In the genomic region with DNA sequence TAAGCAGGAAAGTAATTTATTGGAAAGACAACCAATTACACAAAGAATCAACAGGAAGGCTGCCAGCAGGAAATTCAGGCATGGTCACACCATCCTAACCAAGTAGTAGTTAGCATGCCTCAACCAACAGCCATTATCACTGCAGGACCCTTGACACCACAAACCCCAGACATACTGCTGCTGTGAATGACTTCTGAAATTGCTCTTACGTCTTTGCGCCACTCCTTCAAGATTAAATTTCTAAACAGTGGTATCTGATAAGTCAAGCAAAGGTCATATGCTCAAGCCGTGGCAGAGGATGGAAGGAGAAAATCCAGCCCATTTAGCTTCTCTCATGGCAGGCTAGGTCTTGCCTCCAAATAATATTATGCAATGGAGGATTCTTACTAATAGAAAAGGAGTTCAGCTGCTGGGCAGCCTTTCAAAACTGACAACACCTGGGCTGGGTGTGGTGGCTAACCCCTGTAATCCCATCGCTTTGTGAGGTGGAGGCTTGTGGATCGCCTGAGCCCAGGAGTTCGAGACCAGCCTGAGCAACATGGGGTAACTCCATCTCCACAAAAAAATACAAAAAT, we compare ENCODE assay signal across 29 cellular contexts. TPM values are rescaled to one million over a fixed set of nuclear protein-coding genes. Genes with fewer than 3 reads are reported as not detected.
A peak's percentile ranks its signal among the peaks of the same experiment; 100 is the strongest.
DNase-seq lines count a peak whose midpoint lies in the region; ATAC-seq and TF ChIP-seq lines count a peak whose summit lies in the region.
"Had no signal": no experiment of that assay in that cellular context is flagged by ENCODE, and none has a peak within 500 bp of the region (broad histone marks: within the 10 kb centered on the region; RNA-seq: fewer than 3 reads in every experiment).

No MANE protein-coding gene starts in this region.

- peak overlapping the region; percentile 5 for H3K4me3 Mint-ChIP-seq in activated naive CD4-positive, alpha-beta T cell treated with anti-CD3 and anti-CD28 coated beads, Interleukin-2, amount 50 U/mL, for 24 hours
- H3K4me3 Mint-ChIP-seq in activated CD8-positive, alpha-beta T cell treated with anti-CD3 and anti-CD28 coated beads, Interleukin-2, amount 10 ng/mL, durations not matched to agents 7 days and 5 days = no peak overlapping the region
- H3K4me3 Mint-ChIP-seq: brain, type B pancreatic cell had no signal

- H2BK5ac ChIP-seq in mesendoderm (ENCODE audit: low read length) = no peak overlapping the region

- H3K79me2 ChIP-seq in mesendoderm (ENCODE audit: control insufficient read depth, insufficient read depth, low read length) (no peaks in the 10 kb centered on the region), osteoblast (ENCODE audit: insufficient read depth, low read length) (peaks cover under 1% of the 10 kb centered on the region)

- H3K9me3 Mint-ChIP-seq in activated naive CD4-positive, alpha-beta T cell treated with anti-CD3 and anti-CD28 coated beads, Interleukin-2, amount 50 U/mL, for 24 hours = no peaks in the 10 kb centered on the region
- H3K9me3 Mint-ChIP-seq in activated CD8-positive, alpha-beta T cell treated with anti-CD3 and anti-CD28 coated beads, Interleukin-2, amount 10 ng/mL, durations not matched to agents 7 days and 5 days (ENCODE audit: insufficient read depth) = no peaks in the 10 kb centered on the region
- H3K9me3 Mint-ChIP-seq: brain had no signal

- H3K56ac ChIP-seq in mesendoderm (ENCODE audit: low read length) = no peak overlapping the region

- H3K4me1 ChIP-seq in mesendoderm (ENCODE audit: control insufficient read depth, low read depth, low read length) (peaks cover 5% of the 10 kb centered on the region), osteoblast (ENCODE audit: insufficient read depth, low read length) (peaks cover 35% of the 10 kb centered on the region)
- H3K4me1 ChIP-seq: Caco-2 had no signal

- no peak overlapping the region for H3K4me2 ChIP-seq in mesendoderm (ENCODE audit: low read length)
- no peak overlapping the region for H3K4me2 ChIP-seq in osteoblast (ENCODE audit: insufficient read depth, low read length)
- H3K4me2 ChIP-seq: A549 had no signal

- no peak overlapping the region for H3K4ac ChIP-seq in mesendoderm (ENCODE audit: low read depth, low read length)

- H3K4me3 ChIP-seq in mesendoderm (ENCODE audit: low read length) (no peak overlapping the region), osteoblast (ENCODE audit: insufficient read depth, low read length) (no peak overlapping the region)
- H3K4me3 ChIP-seq: A549, K562, lower lobe of right lung, spleen had no signal

- H3K27me3 ChIP-seq in mesendoderm (ENCODE audit: insufficient read depth, low read length, poor library complexity) (no peaks in the 10 kb centered on the region), osteoblast (ENCODE audit: insufficient read depth, low read length) (no peaks in the 10 kb centered on the region)

- no peak overlapping the region for H3K23ac ChIP-seq in mesendoderm (ENCODE audit: low read length)

- H3K9me3 ChIP-seq in KOPT-K1 (ENCODE audit: insufficient read depth, low read length, poor library complexity, severe bottlenecking) = no peaks in the 10 kb centered on the region
- H3K9me3 ChIP-seq in osteoblast (ENCODE audit: low read depth, low read length) = no peaks in the 10 kb centered on the region
- H3K9me3 ChIP-seq: A549, Caco-2, lower lobe of right lung, spleen had no signal

- no peaks in the 10 kb centered on the region for H3K79me1 ChIP-seq in mesendoderm (ENCODE audit: low read length)

- H3K27ac ChIP-seq in KOPT-K1 (ENCODE audit: low read depth, low read length, poor library complexity, severe bottlenecking) = peak overlapping the region; percentile 98
- H3K27ac ChIP-seq in mesendoderm (ENCODE audit: low read depth, low read length) = no peak overlapping the region
- H3K27ac ChIP-seq in osteoblast (ENCODE audit: low read depth, low read length) = no peak overlapping the region
- H3K27ac ChIP-seq: A549, lower lobe of right lung, VCaP had no signal

- H4K20me1 ChIP-seq in osteoblast (ENCODE audit: insufficient read depth, low read length) = no peaks in the 10 kb centered on the region

- no peaks in the 10 kb centered on the region for H3K36me3 ChIP-seq in KOPT-K1 (ENCODE audit: insufficient read depth, low read length)
- H3K36me3 ChIP-seq in mesendoderm (ENCODE audit: control insufficient read depth, insufficient read depth, low read length) = no peaks in the 10 kb centered on the region
- H3K36me3 ChIP-seq in osteoblast (ENCODE audit: insufficient read depth, low read length) = no peaks in the 10 kb centered on the region
- H3K36me3 ChIP-seq: lower lobe of right lung, spleen had no signal

- peaks cover 84% of the 10 kb centered on the region for H3K4me1 Mint-ChIP-seq in activated naive CD4-positive, alpha-beta T cell treated with anti-CD3 and anti-CD28 coated beads, Interleukin-2, amount 50 U/mL, for 24 hours
- peaks cover 77% of the 10 kb centered on the region for H3K4me1 Mint-ChIP-seq in activated CD8-positive, alpha-beta T cell treated with anti-CD3 and anti-CD28 coated beads, Interleukin-2, amount 10 ng/mL, durations not matched to agents 7 days and 5 days (ENCODE audit: low read depth)

- H3K27me3 Mint-ChIP-seq in activated naive CD4-positive, alpha-beta T cell treated with anti-CD3 and anti-CD28 coated beads, Interleukin-2, amount 50 U/mL, for 24 hours = no peaks in the 10 kb centered on the region
- H3K27me3 Mint-ChIP-seq in activated CD8-positive, alpha-beta T cell treated with anti-CD3 and anti-CD28 coated beads, Interleukin-2, amount 10 ng/mL, durations not matched to agents 7 days and 5 days (ENCODE audit: low read depth) = no peaks in the 10 kb centered on the region

- no CpG with 5 or more reads among the region's 6 CpGs for WGBS in mesendoderm (ENCODE audit: extremely low coverage, insufficient coverage, low lambda C conversion rate)

- H4K8ac ChIP-seq in mesendoderm (ENCODE audit: low read depth, low read length) = no peak overlapping the region

- no peak overlapping the region for H2AFZ ChIP-seq in osteoblast (ENCODE audit: low read length)

- no peak for ATAC-seq in activated CD8-positive, alpha-beta T cell treated with anti-CD3 and anti-CD28 coated beads, Interleukin-2, amount 10 ng/mL, durations not matched to agents 7 days and 5 days
- ATAC-seq: A549, K562, lower lobe of right lung, right cardiac atrium had no signal

- H2BK15ac ChIP-seq in mesendoderm (replicated peaks; ENCODE audit: low read depth) = no peak overlapping the region

- no peak overlapping the region for H3K27ac Mint-ChIP-seq in activated naive CD4-positive, alpha-beta T cell treated with anti-CD3 and anti-CD28 coated beads, Interleukin-2, amount 50 U/mL, for 24 hours
- peak overlapping the region; percentile 18 for H3K27ac Mint-ChIP-seq in activated CD8-positive, alpha-beta T cell treated with anti-CD3 and anti-CD28 coated beads, Interleukin-2, amount 10 ng/mL, durations not matched to agents 7 days and 5 days
- H3K27ac Mint-ChIP-seq: brain, type B pancreatic cell had no signal

- no peak for TF ChIP-seq CTCF in osteoblast (IDR thresholded peaks at IDR 0.05; ENCODE audit: extremely low read depth, low read depth, low read length)

- no peak overlapping the region for H4K5ac ChIP-seq in mesendoderm (ENCODE audit: low read length)

- no peak overlapping the region for H3K9ac ChIP-seq in mesendoderm (ENCODE audit: low read length)

- POLR2A ChIA-PET in activated CD8-positive, alpha-beta T cell treated with anti-CD3 and anti-CD28 coated beads, Interleukin-2, amount 10 ng/mL, durations not matched to agents 7 days and 5 days (lab: Charles Lee) = interaction anchor here (0.9 to 2.2 kb wide), 2 partner anchors 20 to 286 kb away, joined by 4 to 13 read pairs; no protein-coding TSS in a partner anchor

- no peak for DNase-seq in activated naive CD4-positive, alpha-beta T cell treated with anti-CD3 and anti-CD28 coated beads, Interleukin-2, amount 50 U/mL, for 16 hours
- no peak for DNase-seq in activated CD8-positive, alpha-beta T cell treated with anti-CD3 and anti-CD28 coated beads, Interleukin-2, amount 10 ng/mL, durations not matched to agents 7 days and 5 days
- peak; percentile 53 for DNase-seq in mesendoderm
- no peak for DNase-seq in NCI-H526 (lab: John Stamatoyannopoulos, UW)
- no peak for DNase-seq in NCI-H146 (lab: John Stamatoyannopoulos, UW)
- DNase-seq in osteoblast (ENCODE audit: insufficient read length, low spot score, missing footprints) = no peak
- DNase-seq: activated CD4-positive, alpha-beta T cell treated with anti-CD3 and anti-CD28 coated beads, Interleukin-2, amount 50 U/mL, for 1 hour; activated CD8-positive, alpha-beta memory T cell treated with anti-CD3 and anti-CD28 coated beads, Interleukin-2, amount 50 U/mL, for 48 hours; activated effector memory CD4-positive, alpha-beta T cell treated with anti-CD3 and anti-CD28 coated beads, Interleukin-2, amount 50 U/mL, for 16 hours; AML-193; Caco-2; DMS79; GF-D8; head of caudate nucleus; lower lobe of right lung; MM.1S; NCI-H1417 treated with DMSO at 0.1 percent for 48 hours; NCI-H2081 treated with DMSO at 0.1 percent for 48 hours; posterior cingulate gyrus; right cardiac atrium; spleen; T-helper 9 cell had no signal

- CTCF ChIA-PET in activated CD8-positive, alpha-beta T cell treated with anti-CD3 and anti-CD28 coated beads, Interleukin-2, amount 10 ng/mL, durations not matched to agents 7 days and 5 days (lab: Charles Lee) = interaction anchor here (1.1 kb wide), 1 partner anchor 22 kb away, joined by 3 read pairs; no protein-coding TSS in a partner anchor

- H3K36me3 Mint-ChIP-seq in activated naive CD4-positive, alpha-beta T cell treated with anti-CD3 and anti-CD28 coated beads, Interleukin-2, amount 50 U/mL, for 24 hours = peaks cover 1% of the 10 kb centered on the region
- H3K36me3 Mint-ChIP-seq in activated CD8-positive, alpha-beta T cell treated with anti-CD3 and anti-CD28 coated beads, Interleukin-2, amount 10 ng/mL, durations not matched to agents 7 days and 5 days (ENCODE audit: low read depth) = no peaks in the 10 kb centered on the region
- H3K36me3 Mint-ChIP-seq: brain, type B pancreatic cell had no signal

- H2AK5ac ChIP-seq in mesendoderm (ENCODE audit: low read length) = no peak overlapping the region

- no peak overlapping the region for H2BK120ac ChIP-seq in mesendoderm (ENCODE audit: low read depth, low read length)

- no peak overlapping the region for H3K18ac ChIP-seq in mesendoderm (ENCODE audit: low read length)

RNA-seq across cellular contexts. Expression of a gene that starts 5.0 kb away (rescaled TPM):
- total RNA-seq in activated CD8-positive, alpha-beta T cell treated with anti-CD3 and anti-CD28 coated beads, Interleukin-2, amount 10 ng/mL, durations not matched to agents 7 days and 5 days = 10 to 100 TPM; 45.8 to 50.8 TPM
- polyA plus RNA-seq in mesendoderm (2013, experiment 1 of 2) = 3.7 TPM
- polyA plus RNA-seq in mesendoderm (2013, experiment 2 of 2) = 3.9 TPM
- 10.6 and 15.2 TPM in 2 replicates for total RNA-seq in osteoblast
- polyA plus RNA-seq: K562 had no signal
